7 cellular contexts compared by ENCODE assay signal in the genomic region with DNA sequence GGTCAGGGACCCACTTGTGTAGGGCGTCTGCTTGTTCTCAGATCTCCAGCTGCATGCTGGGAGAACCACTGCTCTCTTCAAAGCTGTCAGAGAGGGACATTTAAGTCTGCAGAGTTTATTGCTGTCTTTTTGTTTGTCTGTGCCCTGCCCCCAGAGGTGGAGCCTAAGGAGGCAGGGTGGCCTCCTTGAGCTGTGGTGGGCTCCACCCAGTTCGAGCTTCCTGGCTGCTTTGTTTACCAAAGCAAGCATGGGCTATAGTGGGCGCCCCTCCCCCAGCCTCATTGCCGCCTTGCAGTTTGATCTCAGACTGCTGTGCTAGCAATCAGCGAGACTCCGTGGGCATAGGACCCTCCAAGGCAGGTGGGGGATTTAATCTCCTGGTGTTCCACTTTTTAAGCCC.
DNase-seq lines count a peak whose midpoint lies in the region; TF ChIP-seq lines count a peak whose summit lies in the region.
"Not testable (repeated sequence)": the region's sequence is repeated elsewhere in the genome, so short reads cannot be mapped to it uniquely, and the experiment has no call there.

No MANE protein-coding gene starts in this region.

- H2BK120ac ChIP-seq in H9 (ENCODE audit: low read depth, low read length, poor library complexity, severe bottlenecking): not testable (repeated sequence)

- not testable (repeated sequence) for H3K27me3 Mint-ChIP-seq in H9 (ENCODE audit: low read depth); nephron progenitor cell (ENCODE audit: low read depth, poor library complexity)

- not testable (repeated sequence) for H3K56ac ChIP-seq in H9 (ENCODE audit: insufficient read length, low read depth, low read length)

- H2BK5ac ChIP-seq in H9 (ENCODE audit: insufficient read length, low read length): not testable (repeated sequence)

- H3K23me2 ChIP-seq in H9 (ENCODE audit: insufficient read length, low read depth, low read length, poor library complexity, severe bottlenecking): not testable (repeated sequence)

- H3K9me3 Mint-ChIP-seq in H9: peaks cover 71 to 73% of the 10 kb centered on the region in 2 experiments
- peaks cover 68% of the 10 kb centered on the region for H3K9me3 Mint-ChIP-seq in nephron progenitor cell

- H3K79me1 ChIP-seq in H9 (ENCODE audit: insufficient read depth, low read depth, low read length, poor library complexity, severe bottlenecking): not testable (repeated sequence)

- not testable (repeated sequence) for H3K23ac ChIP-seq in H9 (ENCODE audit: insufficient read length, low read depth, low read length)

- not testable (repeated sequence) for H3F3A ChIP-seq in OCI-LY1 (ENCODE audit: insufficient read depth, low read length)

- H2BK20ac ChIP-seq in H9 (ENCODE audit: low read depth, low read length, poor library complexity, severe bottlenecking): not testable (repeated sequence)

- not testable (repeated sequence) for H3K9me2 ChIP-seq in OCI-LY1 (ENCODE audit: low read depth, low read length)

- not testable (repeated sequence) for H3K14ac ChIP-seq in H9 (ENCODE audit: insufficient read depth, low read length)

- not testable (repeated sequence) for H3K9ac ChIP-seq in H9 (ENCODE audit: extremely low read depth, insufficient read length, low read length); OCI-LY1 (ENCODE audit: low read length); colonic mucosa (ENCODE audit: low read depth in 2 of 2, low read length in 2 of 2); iPS-15b (ENCODE audit: low read depth, low read length)

- DNase-seq in ELF-1 (ENCODE audit: low read depth, low spot score) (peak; percentile 86), H9 (peak; percentile 64), NCI-H748 (lab: John Stamatoyannopoulos, UW; ENCODE audit: unreplicated experiment) (peak; percentile 0), colonic mucosa (peak; percentile 17), nephron progenitor cell (peak; percentile 8)

- not testable (repeated sequence) for H3K27ac Mint-ChIP-seq in H9, nephron progenitor cell

- not testable (repeated sequence) for H2BK12ac ChIP-seq in H9 (ENCODE audit: insufficient read length, low read depth, low read length)

- H3K4me1 Mint-ChIP-seq in H9, nephron progenitor cell: not testable (repeated sequence)

- H2AFZ ChIP-seq in H9 (ENCODE audit: low read length); OCI-LY1 (ENCODE audit: low read length): not testable (repeated sequence)

- not testable (repeated sequence) for H3K9me3 ChIP-seq in H9 (ENCODE audit: control insufficient read depth, low read depth, low read length); OCI-LY1 (ENCODE audit: low read length); colonic mucosa; iPS-15b (ENCODE audit: control insufficient read depth, insufficient read depth, low read length)

- not testable (repeated sequence) for H3K36me3 ChIP-seq in OCI-LY1 (ENCODE audit: insufficient read depth, low read length); colonic mucosa; iPS-15b (ENCODE audit: control insufficient read depth, insufficient read depth, low read length)

- H3K4me3 ChIP-seq in OCI-LY1 (ENCODE audit: low read depth, low read length, poor library complexity, severe bottlenecking): peak overlapping the region; percentile 23
- not testable (repeated sequence) for H3K4me3 ChIP-seq in colonic mucosa
- peak overlapping the region; percentile 30 for H3K4me3 ChIP-seq in iPS-15b (ENCODE audit: low read depth, low read length)

- not testable (repeated sequence) for H3K4me1 ChIP-seq in H9 (ENCODE audit: insufficient read depth, low read length); OCI-LY1 (ENCODE audit: insufficient read depth, low read length, severe bottlenecking); colonic mucosa; iPS-15b (ENCODE audit: control insufficient read depth, insufficient read depth, low read length)

- H3T11ph ChIP-seq in H9 (ENCODE audit: low read length): not testable (repeated sequence)

- not testable (repeated sequence) for H4K8ac ChIP-seq in H9 (replicated peaks; ENCODE audit: insufficient read length, low read depth, low read length)

- H3K27ac ChIP-seq in H9 (ENCODE audit: insufficient read length, low read depth, low read length); OCI-LY1 (ENCODE audit: low read depth, low read length, poor library complexity, severe bottlenecking); colonic mucosa: not testable (repeated sequence)

- intact Hi-C loops in colonic mucosa (cut with DNase I): not testable (repeated sequence)

- not testable (repeated sequence) for H4K20me1 ChIP-seq in H9 (ENCODE audit: control insufficient read depth, insufficient read depth, insufficient read length); OCI-LY1 (ENCODE audit: insufficient read depth, low read length)

- not testable (repeated sequence) for H3K4me2 ChIP-seq in H9 (ENCODE audit: insufficient read depth, insufficient read length, low read length)
- H3K4me2 ChIP-seq in OCI-LY1 (ENCODE audit: low read length): peak overlapping the region; percentile 34; the same call in 1 of the 2 replicates

- H3K18ac ChIP-seq in H9 (ENCODE audit: insufficient read length, low read depth, low read length): not testable (repeated sequence)

- WGBS in H9 (ENCODE audit: extremely low coverage, insufficient read length, low lambda C conversion rate): no CpG with 5 or more reads among the region's 6 CpGs

- peaks cover 4 to 11% (median 7%) of the 10 kb centered on the region in 3 experiments; a peak in 6 of 7 replicates for H3K36me3 Mint-ChIP-seq in H9 (ENCODE audit: insufficient read depth in 1 of 3, low read depth in 3 of 3)
- not testable (repeated sequence) for H3K36me3 Mint-ChIP-seq in nephron progenitor cell (ENCODE audit: low read depth)

- H3K27me3 ChIP-seq in H9 (ENCODE audit: insufficient read depth, low read length); OCI-LY1 (ENCODE audit: insufficient read depth, low read length); colonic mucosa; iPS-15b (ENCODE audit: control insufficient read depth, insufficient read depth, low read length): not testable (repeated sequence)

- TF ChIP-seq CTCF in H9 (conservative IDR thresholded peaks at IDR 0.05); OCI-LY1 (IDR thresholded peaks at IDR 0.05; ENCODE audit: low read length); colonic mucosa (IDR thresholded peaks at IDR 0.05); nephron progenitor cell (IDR thresholded peaks at IDR 0.05): not testable (repeated sequence)

- peak overlapping the region in 1 of 2 experiments; percentile 48; a peak in 2 of 5 replicates for H3K4me3 Mint-ChIP-seq in H9
- not testable (repeated sequence) for H3K4me3 Mint-ChIP-seq in nephron progenitor cell

- H3K79me2 ChIP-seq in H9 (ENCODE audit: insufficient read depth, low read length); OCI-LY1 (ENCODE audit: insufficient read depth, low read length): not testable (repeated sequence)

- not testable (repeated sequence) for H2BK15ac ChIP-seq in H9 (ENCODE audit: low read depth, low read length)

- not testable (repeated sequence) for H4K5ac ChIP-seq in H9 (ENCODE audit: insufficient read length, low read depth, low read length)

- not testable (repeated sequence) for H4K91ac ChIP-seq in H9 (ENCODE audit: insufficient read length, low read depth, low read length)

- H3K4ac ChIP-seq in H9 (ENCODE audit: low read depth, low read length): not testable (repeated sequence)

- H2AK5ac ChIP-seq in H9 (ENCODE audit: insufficient read length, low read length): not testable (repeated sequence)

Comparison
In these comparisons a context has a peak if more than half of its experiments do, and no peak if none do; other contexts are left out.
1. DNase-seq: peak in every context shown above with its lines; median percentile 86 in ELF-1; 64 in H9; 17 in colonic mucosa; 8 in nephron progenitor cell; 0 in NCI-H748.